1 cellular context compared by ENCODE assay signal in the genomic region with DNA sequence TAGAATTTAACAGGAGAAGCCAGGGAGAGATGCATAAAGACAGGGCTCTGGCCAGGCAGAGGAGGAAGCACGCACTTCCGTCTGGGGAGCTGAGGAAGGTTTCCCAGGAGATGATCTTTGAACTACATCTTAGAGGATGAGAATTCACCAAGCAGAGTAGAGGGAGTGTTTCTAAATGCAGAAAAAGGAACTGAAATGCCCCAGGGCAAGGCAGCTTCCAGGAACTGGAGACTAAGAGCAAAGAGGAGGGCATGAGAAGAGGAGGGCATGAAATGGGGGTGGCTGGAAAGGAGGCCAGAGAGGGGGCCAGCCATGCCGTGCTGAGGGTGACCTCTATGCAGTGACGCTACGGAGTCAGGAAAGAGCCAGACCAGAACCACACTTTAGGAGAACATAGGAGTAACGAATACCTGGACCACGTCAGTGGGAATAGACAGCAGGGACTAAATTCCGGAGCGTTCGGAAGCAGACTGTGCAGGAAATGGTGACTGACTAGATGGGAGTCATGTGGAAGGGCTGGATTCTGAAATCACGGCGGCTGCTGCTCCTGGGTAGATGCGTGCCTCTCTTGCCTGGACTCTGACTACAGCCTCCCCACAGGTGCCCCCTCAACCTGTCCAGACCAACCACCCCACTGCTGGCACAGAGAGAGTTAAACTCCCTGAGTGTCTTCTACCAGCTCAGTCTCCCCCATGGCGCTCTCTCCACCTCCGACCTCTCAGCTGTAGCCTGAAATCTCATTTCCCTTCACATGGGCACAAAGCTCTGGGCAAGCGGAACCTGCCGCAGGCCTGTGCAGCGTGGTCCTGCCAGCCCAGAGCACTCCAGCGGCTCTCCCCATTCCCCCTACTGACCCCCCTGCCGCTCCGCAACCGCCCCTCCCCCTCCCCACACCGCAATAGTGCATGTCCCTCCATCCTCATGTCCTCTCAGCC.
TF ChIP-seq lines count a peak whose summit lies in the region.

No MANE protein-coding gene starts in this region.

TF ChIP-seq in H1, 55 proteins besides CTCF, POLR2A, EP300 and RAD21:
- no peak for TF ChIP-seq KDM4A (IDR thresholded peaks at IDR 0.05; ENCODE audit: low read depth, low read length, severe bottlenecking)
- TF ChIP-seq KDM1A (IDR thresholded peaks at IDR 0.05; ENCODE audit: borderline replicate concordance, low read length), result no peak
- no peak for TF ChIP-seq BACH1 (IDR thresholded peaks at IDR 0.05; ENCODE audit: low read length)
- TF ChIP-seq, protein P1, sequence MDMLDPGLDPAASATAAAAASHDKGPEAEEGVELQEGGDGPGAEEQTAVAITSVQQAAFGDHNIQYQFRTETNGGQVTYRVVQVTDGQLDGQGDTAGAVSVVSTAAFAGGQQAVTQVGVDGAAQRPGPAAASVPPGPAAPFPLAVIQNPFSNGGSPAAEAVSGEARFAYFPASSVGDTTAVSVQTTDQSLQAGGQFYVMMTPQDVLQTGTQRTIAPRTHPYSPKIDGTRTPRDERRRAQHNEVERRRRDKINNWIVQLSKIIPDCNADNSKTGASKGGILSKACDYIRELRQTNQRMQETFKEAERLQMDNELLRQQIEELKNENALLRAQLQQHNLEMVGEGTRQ (IDR thresholded peaks at IDR 0.05; ENCODE audit: low read length), result no peak
- TF ChIP-seq, protein P2, sequence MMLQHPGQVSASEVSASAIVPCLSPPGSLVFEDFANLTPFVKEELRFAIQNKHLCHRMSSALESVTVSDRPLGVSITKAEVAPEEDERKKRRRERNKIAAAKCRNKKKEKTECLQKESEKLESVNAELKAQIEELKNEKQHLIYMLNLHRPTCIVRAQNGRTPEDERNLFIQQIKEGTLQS (IDR thresholded peaks at IDR 0.05; ENCODE audit: insufficient read depth, low read depth, low read length), result no peak
- TF ChIP-seq, protein P3, sequence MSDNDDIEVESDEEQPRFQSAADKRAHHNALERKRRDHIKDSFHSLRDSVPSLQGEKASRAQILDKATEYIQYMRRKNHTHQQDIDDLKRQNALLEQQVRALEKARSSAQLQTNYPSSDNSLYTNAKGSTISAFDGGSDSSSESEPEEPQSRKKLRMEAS (IDR thresholded peaks at IDR 0.05), result no peak
- TF ChIP-seq SP4 (IDR thresholded peaks at IDR 0.05; ENCODE audit: low read length), result no peak
- no peak for TF ChIP-seq FOSL1 (IDR thresholded peaks at IDR 0.05; ENCODE audit: insufficient read depth, low read depth, low read length)
- TF ChIP-seq SUZ12 (IDR thresholded peaks at IDR 0.05; ENCODE audit: low read length), result no peak
- TF ChIP-seq SRF (IDR thresholded peaks at IDR 0.05; ENCODE audit: low read depth, low read length), result no peak
- no peak for TF ChIP-seq SIN3A (conservative IDR thresholded peaks at IDR 0.05 in 1 of 2, IDR thresholded peaks at IDR 0.05 in 1 of 2; ENCODE audit: low read depth in 1 of 2, low read length in 2 of 2)
- no peak for TF ChIP-seq MAFK (IDR thresholded peaks at IDR 0.05; ENCODE audit: low read depth, low read length)
- TF ChIP-seq POLR2AphosphoS5 (IDR thresholded peaks at IDR 0.05; ENCODE audit: low read depth, low read length), result no peak
- TF ChIP-seq CEBPB (IDR thresholded peaks at IDR 0.05; ENCODE audit: low read depth, low read length), result no peak
- TF ChIP-seq YY1 (IDR thresholded peaks at IDR 0.05; ENCODE audit: low read depth, low read length), result no peak
- no peak for TF ChIP-seq CHD1 (IDR thresholded peaks at IDR 0.05; ENCODE audit: low read depth, low read length)
- TF ChIP-seq EGR1 (IDR thresholded peaks at IDR 0.05; ENCODE audit: borderline replicate concordance, low read depth, low read length), result no peak
- no peak for TF ChIP-seq CHD2 (IDR thresholded peaks at IDR 0.05; ENCODE audit: low read length)
- no peak for TF ChIP-seq TAF1 (IDR thresholded peaks at IDR 0.05; ENCODE audit: low read depth, low read length)
